Comparison of ENCODE assay signal across 27 cellular contexts in genomic region chr12:48022676-48023385, GRCh38. TPM values are rescaled to one million over a fixed set of nuclear protein-coding genes. Genes with fewer than 3 reads are reported as not detected.
DNase-seq lines count a peak whose midpoint lies in the region; TF ChIP-seq lines count a peak whose summit lies in the region.
"Had no signal": no experiment of that assay in that cellular context is flagged by ENCODE, and none has a peak within 500 bp of the region (broad histone marks: within the 10 kb centered on the region; RNA-seq: fewer than 3 reads in every experiment).

No MANE protein-coding gene starts in this region.

- peaks cover 19 to 31% (median 22%) of the 10 kb centered on the region in 4 donors for H3K4me1 ChIP-seq in stomach
- H3K4me1 ChIP-seq: gastroesophageal sphincter had no signal

- H3K27ac ChIP-seq in stomach: peak overlapping the region; percentile 31 to 65 (median 62)
- H3K27ac ChIP-seq: BLaER1 treated with 17β-estradiol and CSF1 and Interleukin-3, amounts not matched to agents 10 nM and 100 nM; brain microvascular endothelial cell; esophagus muscularis mucosa; gastroesophageal sphincter; ovary had no signal

- intact Hi-C loops in stomach (cut with DNase I; ENCODE audit: low total_unique reads): no loop called here

- TF ChIP-seq EP300 in stomach (IDR thresholded peaks at IDR 0.05): no peak

- no peak overlapping the region for H3K4me3 ChIP-seq in stomach
- H3K4me3 ChIP-seq: BLaER1 treated with 17β-estradiol and CSF1 and Interleukin-3, amounts not matched to agents 10 nM and 100 nM; esophagus muscularis mucosa; gastroesophageal sphincter; K562; ovary had no signal

- no peak for TF ChIP-seq POLR2A in stomach (IDR thresholded peaks at IDR 0.05)

- H3K27me3 ChIP-seq in stomach: peaks cover 0 to 22% (median 0%) of the 10 kb centered on the region in 3 donors
- H3K27me3 ChIP-seq: BLaER1 treated with 17β-estradiol and CSF1 and Interleukin-3, amounts not matched to agents 10 nM and 100 nM; ovary had no signal

- no peaks in the 10 kb centered on the region for H3K36me3 ChIP-seq in stomach
- H3K36me3 ChIP-seq: BLaER1 treated with 17β-estradiol and CSF1 and Interleukin-3, amounts not matched to agents 10 nM and 100 nM; brain microvascular endothelial cell; esophagus muscularis mucosa; gastroesophageal sphincter; ovary had no signal

- peak; percentile 15 for DNase-seq in SIG-M5 treated with dmso at 0.1 percent for 504 hours (lab: John Stamatoyannopoulos, UW; ENCODE audit: unreplicated experiment)
- no peak for DNase-seq in SIG-M5 (lab: John Stamatoyannopoulos, UW)
- DNase-seq in NCI-H146 treated with DMSO at 0.1 percent for 48 hours (lab: John Stamatoyannopoulos, UW; ENCODE audit: unreplicated experiment): peak; percentile 55
- peak; percentile 47 for DNase-seq in left kidney (ENCODE audit: low read depth, low spot score)
- peak; percentile 65 for DNase-seq in stomach
- DNase-seq in cerebellum (ENCODE audit: low spot score): no peak
- no peak for DNase-seq in HCEC 1CT
- no peak for DNase-seq in NOMO-1 (lab: John Stamatoyannopoulos, UW; ENCODE audit: unreplicated experiment in 2 of 2)
- DNase-seq: activated CD4-positive, alpha-beta memory T cell treated with anti-CD3 and anti-CD28 coated beads, Interleukin-2, amount 10 ng/mL, durations not matched to agents 7 days and 5 days; activated effector memory CD4-positive, alpha-beta T cell treated with anti-CD3 and anti-CD28 coated beads, Interleukin-2, amount 50 U/mL, for 16 hours; activated T-cell treated with anti-CD3 and anti-CD28 coated beads for 4 hours; brain microvascular endothelial cell; effector memory CD4-positive, alpha-beta T cell; kidney glomerular epithelial cell; naive B cell; NCI-H2107; NCI-H524; stimulated activated CD4-positive, alpha-beta T cell treated with anti-CD3 and anti-CD28 coated beads, Interleukin-15, amount 100 ng/mL, for 24 hours; stimulated activated CD8-positive, alpha-beta memory T cell treated with anti-CD3 and anti-CD28 coated beads, Interleukin-4, amount 100 ng/mL, for 48 hours had no signal

- TF ChIP-seq CTCF in stomach (IDR thresholded peaks at IDR 0.05): no peak

- H3K9me3 ChIP-seq in stomach: no peaks in the 10 kb centered on the region
- H3K9me3 ChIP-seq: BLaER1 treated with 17β-estradiol and CSF1 and Interleukin-3, amounts not matched to agents 10 nM and 100 nM; esophagus muscularis mucosa; gastroesophageal sphincter; ovary had no signal

- WGBS in stomach, 5 donors: 52 to 61% (median 53%) methylated on average over 7 of the region's 7 CpGs

RNA-seq across cellular contexts. Expression of gene COL2A1, which starts 18.6 kb away (rescaled TPM):
- total RNA-seq in stomach: 10 to 100 TPM in 1 of 5 donors, 1 to 10 TPM in 2, not detected in 2; 2.2 to 14.5 (median 7.6) TPM
- 10 to 100 TPM in 1 of 3 donors, 1 to 10 TPM in 2; 4.0 to 13.7 (median 6.0) TPM for polyA plus RNA-seq in stomach
- 11.7 TPM for total RNA-seq in cerebellum
- total RNA-seq: activated CD4-positive, alpha-beta memory T cell treated with anti-CD3 and anti-CD28 coated beads, Interleukin-2, amount 10 ng/mL, durations not matched to agents 7 days and 5 days; esophagus muscularis mucosa; gastroesophageal sphincter; K562; sciatic nerve; subcutaneous adipose tissue had no signal
- polyA plus RNA-seq: urinary bladder had no signal

RNA-seq across cellular contexts. Expression of gene TMEM106C, which starts 59.4 kb away (rescaled TPM):
- total RNA-seq in stomach (100 to 1,000 TPM in 1 of 5 donors, 10 to 100 TPM in 4; 29.8 to 254 (median 79.0) TPM), cerebellum (87.2 TPM)
- 10 to 100 TPM; 40.7 to 61.6 (median 51.5) TPM for polyA plus RNA-seq in stomach

Comparison
In these comparisons a context has a peak if more than half of its experiments do, and no peak if none do; other contexts are left out.
1. DNase-seq: peak in SIG-M5 treated with dmso at 0.1 percent for 504 hours (single experiment), NCI-H146 treated with DMSO at 0.1 percent for 48 hours (single experiment), left kidney (single experiment) and stomach (single experiment); none in SIG-M5 (single experiment), cerebellum (single experiment), HCEC 1CT (single experiment) and NOMO-1 (0 of 2).